ENCODE assay signal across 24 cellular contexts in genomic region chr21:14866859-14867560, GRCh38.
"Had no signal": no experiment of that assay in that cellular context is flagged by ENCODE, and none has a peak within 500 bp of the region (broad histone marks: within the 10 kb centered on the region; RNA-seq: fewer than 3 reads in every experiment).

No MANE protein-coding gene starts in this region.

- H3K27me3 Mint-ChIP-seq: memory B cell had no signal

- ATAC-seq: activated T-cell treated with anti-CD3 and anti-CD28 coated beads, Interleukin-2, amount 50 U/mL, for 4 hours; gastroesophageal sphincter; left cardiac atrium; pancreas; psoas muscle; stimulated activated naive CD8-positive, alpha-beta T cell treated with anti-CD3 and anti-CD28 coated beads, Interleukin-15, Interleukin-2, amounts not matched to agents 100 U/mL and 50 U/mL, for 24 hours; WTC11 had no signal

- DNase-seq: activated CD4-positive, alpha-beta T cell treated with anti-CD3 and anti-CD28 coated beads, Interleukin-2, amount 50 U/mL, for 48 hours; activated CD8-positive, alpha-beta memory T cell treated with anti-CD3 and anti-CD28 coated beads, Interleukin-2, amount 50 U/mL, for 48 hours; activated naive CD4-positive, alpha-beta T cell treated with anti-CD3 and anti-CD28 coated beads for 36 hours; activated naive CD8-positive, alpha-beta T cell treated with anti-CD3 and anti-CD28 coated beads, Interleukin-2, amount 10 ng/mL, durations not matched to agents 7 days and 5 days; activated T-cell treated with anti-CD3 and anti-CD28 coated beads, Interleukin-2, amount 50 U/mL, for 4 hours; erythroblast; head of caudate nucleus; hypothalamus; left cardiac atrium; pancreas; psoas muscle; stimulated activated CD4-positive, alpha-beta T cell treated with anti-CD3 and anti-CD28 coated beads, Interleukin-12 subunit alpha, Interleukin-12 subunit beta, amount 100 ng/mL, for 4 hours; stimulated activated CD4-positive, alpha-beta T cell treated with anti-CD3 and anti-CD28 coated beads, Interleukin-4, amount 100 ng/mL, for 4 hours; stimulated activated naive CD8-positive, alpha-beta T cell treated with anti-CD3 and anti-CD28 coated beads, Interleukin-15, Interleukin-2, amounts not matched to agents 100 U/mL and 50 U/mL, for 24 hours; substantia nigra; T1000; tibial artery had no signal

- H3K9me3 ChIP-seq: gastroesophageal sphincter, pancreas, psoas muscle, right atrium auricular region, tibial artery had no signal

- H3K4me3 ChIP-seq: cardiac muscle cell, gastroesophageal sphincter, pancreas, psoas muscle, right atrium auricular region, tibial artery had no signal

- H3K36me3 ChIP-seq: cardiac muscle cell, gastroesophageal sphincter, pancreas, right atrium auricular region, tibial artery had no signal

- H3K36me3 Mint-ChIP-seq: activated naive CD8-positive, alpha-beta T cell treated with anti-CD3 and anti-CD28 coated beads, Interleukin-2, amount 10 ng/mL, durations not matched to agents 7 days and 5 days; memory B cell; WTC11 had no signal

- H3K4me3 Mint-ChIP-seq: activated naive CD4-positive, alpha-beta T cell treated with anti-CD3 and anti-CD28 coated beads for 36 hours; activated naive CD8-positive, alpha-beta T cell treated with anti-CD3 and anti-CD28 coated beads, Interleukin-2, amount 10 ng/mL, durations not matched to agents 7 days and 5 days; activated T-cell treated with anti-CD3 and anti-CD28 coated beads, Interleukin-2, amount 50 U/mL, for 4 hours; memory B cell; nephron; T-helper 1 cell treated with Interleukin-12 subunit alpha and Interleukin-12 subunit beta and Interleukin-4 antibody, amounts not matched to agents 30 μg/mL and 1 μg/mL, for 36 hours; WTC11 had no signal

- H3K27me3 ChIP-seq: cardiac muscle cell, gastroesophageal sphincter, pancreas, right atrium auricular region, tibial artery had no signal

- H3K4me1 ChIP-seq: tibial artery had no signal

- H3K9me3 Mint-ChIP-seq: activated naive CD4-positive, alpha-beta T cell treated with anti-CD3 and anti-CD28 coated beads for 36 hours; activated naive CD8-positive, alpha-beta T cell treated with anti-CD3 and anti-CD28 coated beads, Interleukin-2, amount 10 ng/mL, durations not matched to agents 7 days and 5 days; activated T-cell treated with anti-CD3 and anti-CD28 coated beads, Interleukin-2, amount 50 U/mL, for 4 hours; memory B cell; nephron; T-helper 1 cell treated with Interleukin-12 subunit alpha and Interleukin-12 subunit beta and Interleukin-4 antibody, amounts not matched to agents 30 μg/mL and 1 μg/mL, for 36 hours; WTC11 had no signal

- H3K27ac ChIP-seq: cardiac muscle cell, gastroesophageal sphincter, pancreas, psoas muscle, right atrium auricular region, tibial artery had no signal

- H3K27ac Mint-ChIP-seq: activated naive CD4-positive, alpha-beta T cell treated with anti-CD3 and anti-CD28 coated beads for 36 hours; activated naive CD8-positive, alpha-beta T cell treated with anti-CD3 and anti-CD28 coated beads, Interleukin-2, amount 10 ng/mL, durations not matched to agents 7 days and 5 days; memory B cell; T-helper 1 cell treated with Interleukin-12 subunit alpha and Interleukin-12 subunit beta and Interleukin-4 antibody, amounts not matched to agents 30 μg/mL and 1 μg/mL, for 36 hours; WTC11 had no signal
